22 cellular contexts compared by ENCODE assay signal in genomic region chr1:172416482-172417035, GRCh38. TPM values are rescaled to one million over a fixed set of nuclear protein-coding genes. Genes with fewer than 3 reads are reported as not detected.
A peak's percentile ranks its signal among the peaks of the same experiment; 100 is the strongest.
DNase-seq lines count a peak whose midpoint lies in the region; ATAC-seq, FAIRE-seq and TF ChIP-seq lines count a peak whose summit lies in the region.
"Had no signal": no experiment of that assay in that cellular context is flagged by ENCODE, and none has a peak within 500 bp of the region (broad histone marks: within the 10 kb centered on the region; RNA-seq: fewer than 3 reads in every experiment).

No MANE protein-coding gene starts in this region.

- no peak overlapping the region for H2AK5ac ChIP-seq in mesendoderm (ENCODE audit: low read length)

- H3K36me3 Mint-ChIP-seq in endodermal cell (ENCODE audit: low read depth): peaks cover 7% of the 10 kb centered on the region

- H4K5ac ChIP-seq in mesendoderm (ENCODE audit: low read length): no peak overlapping the region

- H3K79me1 ChIP-seq in mesendoderm (ENCODE audit: low read length): no peaks in the 10 kb centered on the region

- CTCF ChIA-PET in Panc1 (lab: Charles Lee): interaction anchor here (0.6 to 1.1 kb wide), 2 partner anchors 13 to 17 kb away, joined by 3 to 4 read pairs; no protein-coding TSS in a partner anchor

- H4K8ac ChIP-seq in mesendoderm (ENCODE audit: low read depth, low read length): no peak overlapping the region

- H3K4me1 Mint-ChIP-seq in endodermal cell: peaks cover 12% of the 10 kb centered on the region

- H3K4me1 ChIP-seq in Panc1 (ENCODE audit: control insufficient read depth, insufficient read depth, low read length) (peaks cover 7% of the 10 kb centered on the region), endodermal cell (ENCODE audit: control insufficient read depth, insufficient read depth, low read length) (no peaks in the 10 kb centered on the region), mesendoderm (ENCODE audit: control insufficient read depth, low read depth, low read length) (peaks cover 3% of the 10 kb centered on the region), small intestine (ENCODE audit: control insufficient read depth in 2 of 2, insufficient read depth in 1 of 2, low read depth in 1 of 2, low read length in 1 of 2) (no peaks in the 10 kb centered on the region)
- H3K4me1 ChIP-seq: BE2C had no signal

- H3K4me2 ChIP-seq in mesendoderm (ENCODE audit: low read length): no peak overlapping the region
- H3K4me2 ChIP-seq: GM23338 had no signal

- H3K4me3 Mint-ChIP-seq in endodermal cell: no peak overlapping the region
- H3K4me3 Mint-ChIP-seq: CD4-positive, CD25-positive, alpha-beta regulatory T cell; CD8-positive, alpha-beta memory T cell; GM23338; HFFc6 had no signal

- no peaks in the 10 kb centered on the region for H3K79me2 ChIP-seq in mesendoderm (ENCODE audit: control insufficient read depth, insufficient read depth, low read length)

- POLR2A ChIA-PET in Panc1 (lab: Charles Lee): no interaction called here

- TF ChIP-seq CTCF in Panc1 (IDR thresholded peaks at IDR 0.05) (no peak), endodermal cell (conservative IDR thresholded peaks at IDR 0.05) (no peak)

- FAIRE-seq in small intestine (lab: Jason Lieb, UNC): no peak
- FAIRE-seq: GM12891 had no signal

- ATAC-seq in Panc1: no peak
- no peak for ATAC-seq in left lobe of liver
- no peak for ATAC-seq in GM18517 (IDR thresholded peaks at IDR 0.05; ENCODE audit: unreplicated experiment)
- ATAC-seq: GM23338 had no signal

- H3K9me3 ChIP-seq in Panc1 (ENCODE audit: control insufficient read depth, insufficient read depth, low read depth, low read length): no peaks in the 10 kb centered on the region
- no peaks in the 10 kb centered on the region for H3K9me3 ChIP-seq in endodermal cell (ENCODE audit: control insufficient read depth, low read length)
- H3K9me3 ChIP-seq in small intestine (ENCODE audit: control insufficient read depth, low read depth): no peaks in the 10 kb centered on the region
- H3K9me3 ChIP-seq: BE2C had no signal

- peak overlapping the region; percentile 28 for H3K18ac ChIP-seq in mesendoderm (ENCODE audit: low read length)

- DNase-seq in Panc1 (ENCODE audit: low read depth, low spot score) (no peak), endodermal cell (no peak), mesendoderm (no peak), small intestine (no peak), cerebellar nuclear complex (lab: John Stamatoyannopoulos, UW) (no peak), left lobe of liver (ENCODE audit: low spot score) (no peak)
- DNase-seq: BE2C; C1 segment of cervical spinal cord; CD4-positive, CD25-positive, alpha-beta regulatory T cell; CD8-positive, alpha-beta memory T cell; COR-L47; DMS 273 treated with DMSO at 0.1 percent for 48 hours; DMS53; DND-41; EL; HCEC 1CT; HFFc6 had no signal

- no peak overlapping the region for H2BK5ac ChIP-seq in mesendoderm (ENCODE audit: low read length)

- no peaks in the 10 kb centered on the region for H3K27me3 Mint-ChIP-seq in endodermal cell (ENCODE audit: insufficient read depth)
- H3K27me3 Mint-ChIP-seq: CD4-positive, CD25-positive, alpha-beta regulatory T cell had no signal

- WGBS in endodermal cell (ENCODE audit: insufficient coverage in 1 of 2, insufficient read length in 1 of 2), 2 experiments: 82 to 86% methylated on average over 2 to 4 of the region's 4 CpGs
- WGBS in mesendoderm (ENCODE audit: extremely low coverage, insufficient coverage, low lambda C conversion rate): no CpG with 5 or more reads among the region's 4 CpGs
- WGBS in small intestine, 3 donors: 77 to 79% (median 78%) methylated on average over 4 of the region's 4 CpGs

- H3K56ac ChIP-seq in mesendoderm (ENCODE audit: low read length): no peak overlapping the region

- BruUV-seq in Panc1 (replicated peaks; lab: Mats Ljungman, UMichigan): no TSS peak

- H3K9ac ChIP-seq in endodermal cell (ENCODE audit: extremely low read depth, low read length, poor library complexity, severe bottlenecking) (no peak overlapping the region), mesendoderm (ENCODE audit: low read length) (no peak overlapping the region)

- H3K4ac ChIP-seq in mesendoderm (ENCODE audit: low read depth, low read length): no peak overlapping the region

- H3K27ac Mint-ChIP-seq in endodermal cell: peak overlapping the region; percentile 61
- H3K27ac Mint-ChIP-seq: CD4-positive, CD25-positive, alpha-beta regulatory T cell; CD8-positive, alpha-beta memory T cell; HFFc6 had no signal

- H2BK120ac ChIP-seq in mesendoderm (ENCODE audit: low read depth, low read length): no peak overlapping the region

- no peaks in the 10 kb centered on the region for H3K36me3 ChIP-seq in Panc1 (ENCODE audit: control insufficient read depth, insufficient read depth, low read length)
- no peaks in the 10 kb centered on the region for H3K36me3 ChIP-seq in endodermal cell (ENCODE audit: control insufficient read depth, insufficient read depth, low read length)
- no peaks in the 10 kb centered on the region for H3K36me3 ChIP-seq in mesendoderm (ENCODE audit: control insufficient read depth, insufficient read depth, low read length)
- H3K36me3 ChIP-seq in small intestine (ENCODE audit: control insufficient read depth in 2 of 2, insufficient read depth in 2 of 2, low read length in 2 of 2): no peaks in the 10 kb centered on the region
- H3K36me3 ChIP-seq: BE2C had no signal

- intact Hi-C loops in Panc1 (cut with micrococcal nuclease; ENCODE audit: unreplicated experiment): no loop called here

- H3K9me3 Mint-ChIP-seq in endodermal cell: no peaks in the 10 kb centered on the region
- H3K9me3 Mint-ChIP-seq: CD4-positive, CD25-positive, alpha-beta regulatory T cell; CD8-positive, alpha-beta memory T cell; GM23338; HFFc6 had no signal

- H3K27me3 ChIP-seq in Panc1 (ENCODE audit: control insufficient read depth, insufficient read depth, low read length) (no peaks in the 10 kb centered on the region), endodermal cell (ENCODE audit: control insufficient read depth, insufficient read depth, low read length, poor library complexity, severe bottlenecking) (no peaks in the 10 kb centered on the region), mesendoderm (ENCODE audit: insufficient read depth, low read length, poor library complexity) (no peaks in the 10 kb centered on the region), small intestine (ENCODE audit: control insufficient read depth in 2 of 2, insufficient read depth in 2 of 2, low read length in 2 of 2) (no peaks in the 10 kb centered on the region)
- H3K27me3 ChIP-seq: BE2C had no signal

- H3K4me3 ChIP-seq in Panc1 (ENCODE audit: low read depth in 2 of 2, low read length in 2 of 2) (no peak overlapping the region), endodermal cell (ENCODE audit: low read length) (no peak overlapping the region), mesendoderm (ENCODE audit: low read length) (no peak overlapping the region), small intestine (ENCODE audit: low read depth in 1 of 2, low read length in 2 of 2) (no peak overlapping the region)
- H3K4me3 ChIP-seq: GM23338 had no signal

- in situ Hi-C loops in Panc1 (cut with HindIII; ENCODE audit: low pct_unique_long_range_greater_than_20kb, low sequenced_read_pairs): no loop called here

- no peak overlapping the region for H3K23ac ChIP-seq in mesendoderm (ENCODE audit: low read length)

- no peak overlapping the region for H2BK15ac ChIP-seq in mesendoderm (replicated peaks; ENCODE audit: low read depth)

- peak overlapping the region; percentile 31; the same call in 1 of the 2 replicates for H3K27ac ChIP-seq in Panc1 (ENCODE audit: low read length)
- H3K27ac ChIP-seq in endodermal cell (ENCODE audit: low read depth, low read length): no peak overlapping the region
- no peak overlapping the region for H3K27ac ChIP-seq in mesendoderm (ENCODE audit: low read depth, low read length)
- no peak overlapping the region for H3K27ac ChIP-seq in small intestine (ENCODE audit: low read depth in 1 of 2, low read length in 1 of 2)

RNA-seq across cellular contexts. Expression of gene C1orf105, which starts 3.9 kb away (rescaled TPM):
- total RNA-seq in Panc1 (2021; ENCODE audit: unreplicated experiment) (not detected), endodermal cell (not detected), left lobe of liver (not detected)
- not detected for polyA plus RNA-seq in Panc1 (2012; ENCODE audit: insufficient read length)
- not detected for polyA plus RNA-seq in endodermal cell (2013, experiment 1 of 2)
- not detected for polyA plus RNA-seq in endodermal cell (2013, experiment 2 of 2)
- not detected for polyA plus RNA-seq in mesendoderm (2013, experiment 1 of 2)
- polyA plus RNA-seq in mesendoderm (2013, experiment 2 of 2): not detected
- 1 to 10 TPM in 1 of 3 donors, under 1 TPM in 1, not detected in 1; 0.10 to 1.1 TPM for polyA plus RNA-seq in small intestine
- total RNA-seq: A172; CD4-positive, CD25-positive, alpha-beta regulatory T cell; CD8-positive, alpha-beta memory T cell; GM23338; HFFc6; HT-29 had no signal
- polyA plus RNA-seq: CD4-positive, CD25-positive, alpha-beta regulatory T cell; CD8-positive, alpha-beta memory T cell; GM23338 had no signal

RNA-seq across cellular contexts. Expression of gene PIGC, which starts 27.3 kb away (rescaled TPM):
- total RNA-seq in Panc1 (2021; ENCODE audit: unreplicated experiment) (23.6 TPM), endodermal cell (10 to 100 TPM; 24.0 to 24.3 TPM), left lobe of liver (7.6 TPM)
- 22.0 TPM for polyA plus RNA-seq in Panc1 (2012; ENCODE audit: insufficient read length)
- polyA plus RNA-seq in endodermal cell (2013, experiment 1 of 2): 31.4 TPM
- polyA plus RNA-seq in endodermal cell (2013, experiment 2 of 2): 28.5 TPM
- polyA plus RNA-seq in mesendoderm (2013, experiment 1 of 2): 16.2 TPM
- polyA plus RNA-seq in mesendoderm (2013, experiment 2 of 2): 15.7 TPM
- polyA plus RNA-seq in small intestine: 10 to 100 TPM; 19.0 to 24.6 (median 22.2) TPM
